Comparison of ENCODE assay signal across 37 cellular contexts in the genomic region with DNA sequence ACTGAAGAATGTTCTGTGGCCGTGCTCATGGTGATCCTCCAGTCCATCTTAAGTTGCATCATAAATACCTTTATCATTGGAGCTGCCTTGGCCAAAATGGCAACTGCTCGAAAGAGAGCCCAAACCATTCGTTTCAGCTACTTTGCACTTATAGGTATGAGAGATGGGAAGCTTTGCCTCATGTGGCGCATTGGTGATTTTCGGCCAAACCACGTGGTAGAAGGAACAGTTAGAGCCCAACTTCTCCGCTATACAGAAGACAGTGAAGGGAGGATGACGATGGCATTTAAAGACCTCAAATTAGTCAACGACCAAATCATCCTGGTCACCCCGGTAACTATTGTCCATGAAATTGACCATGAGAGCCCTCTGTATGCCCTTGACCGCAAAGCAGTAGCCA. TPM values are rescaled to one million over a fixed set of nuclear protein-coding genes. Genes with fewer than 3 reads are reported as not detected.
"Had no signal": no experiment of that assay in that cellular context is flagged by ENCODE, and none has a peak within 500 bp of the region (broad histone marks: within the 10 kb centered on the region; RNA-seq: fewer than 3 reads in every experiment).

No MANE protein-coding gene starts in this region.

- ATAC-seq: activated naive CD4-positive, alpha-beta T cell treated with anti-CD3 and anti-CD28 coated beads, Interleukin-2, amount 50 U/mL, for 72 hours; activated naive CD8-positive, alpha-beta T cell treated with anti-CD3 and anti-CD28 coated beads, Interleukin-2, amount 50 U/mL, for 24 hours; activated T-cell treated with anti-CD3 and anti-CD28 coated beads, Interleukin-2, amount 50 U/mL, for 4 hours; activated T-cell treated with anti-CD3 and anti-CD28 coated beads, Interleukin-2, amount 50 U/mL, for 72 hours; activated T-helper 17 cell treated with anti-CD3 and anti-CD28 coated beads, Interleukin-2, amount 50 U/mL, for 72 hours; body of pancreas had no signal

- FAIRE-seq: astrocyte had no signal

- H3K4me1 ChIP-seq: ascending aorta had no signal

- H3K36me3 ChIP-seq: adrenal gland, ascending aorta, brain microvascular endothelial cell, breast epithelium, cardiac muscle cell had no signal

- H3K4me3 ChIP-seq: adrenal gland, ascending aorta, body of pancreas, breast epithelium, cardiac muscle cell had no signal

- H3K27me3 ChIP-seq: adrenal gland, ascending aorta, body of pancreas, brain microvascular endothelial cell, cardiac muscle cell had no signal

- H3K9me3 ChIP-seq: adrenal gland, ascending aorta, body of pancreas, breast epithelium had no signal

- H3K27ac ChIP-seq: adrenal gland, ascending aorta, body of pancreas, brain microvascular endothelial cell, breast epithelium, cardiac muscle cell had no signal

- DNase-seq: activated effector memory CD4-positive, alpha-beta T cell treated with anti-CD3 and anti-CD28 coated beads, Interleukin-2, amount 50 U/mL, for 16 hours; activated effector memory CD4-positive, alpha-beta T cell treated with Interleukin-2 at 50 U/mL for 16 hours; activated gamma-delta T cell; activated gamma-delta T cell treated with Interleukin-2 at 50 U/mL for 16 hours; activated naive CD4-positive, alpha-beta T cell; activated naive CD4-positive, alpha-beta T cell treated with anti-CD3 and anti-CD28 coated beads for 36 hours; activated naive CD4-positive, alpha-beta T cell treated with anti-CD3 and anti-CD28 coated beads, Interleukin-2, amount 10 ng/mL, durations not matched to agents 7 days and 5 days; activated naive CD4-positive, alpha-beta T cell treated with anti-CD3 and anti-CD28 coated beads, Interleukin-2, amount 50 U/mL, for 16 hours; activated naive CD4-positive, alpha-beta T cell treated with Interleukin-2 at 50 U/mL for 16 hours; activated naive CD8-positive, alpha-beta T cell treated with anti-CD3 and anti-CD28 coated beads for 36 hours; activated naive CD8-positive, alpha-beta T cell treated with anti-CD3 and anti-CD28 coated beads, Interleukin-2, amount 10 ng/mL, durations not matched to agents 7 days and 5 days; activated naive CD8-positive, alpha-beta T cell treated with anti-CD3 and anti-CD28 coated beads, Interleukin-2, amount 50 U/mL, for 24 hours; activated T-cell treated with anti-CD3 and anti-CD28 coated beads, Interleukin-2, amount 50 U/mL, for 1 hour; activated T-cell treated with anti-CD3 and anti-CD28 coated beads, Interleukin-2, amount 50 U/mL, for 24 hours; activated T-cell treated with anti-CD3 and anti-CD28 coated beads, Interleukin-2, amount 50 U/mL, for 4 hours; activated T-cell treated with anti-CD3 and anti-CD28 coated beads, Interleukin-2, amount 50 U/mL, for 48 hours; activated T-cell treated with anti-CD3 and anti-CD28 coated beads, Interleukin-2, amount 50 U/mL, for 72 hours; adrenal gland; amniotic stem cell; amygdala; anterior cingulate cortex; aorta; body of pancreas; brain microvascular endothelial cell; caudate nucleus; central memory CD4-positive, alpha-beta T cell; cerebellar nuclear complex had no signal

RNA-seq across cellular contexts. Expression of gene KCNJ2, which starts 36.8 kb away (rescaled TPM):
- total RNA-seq: activated naive CD4-positive, alpha-beta T cell treated with anti-CD3 and anti-CD28 coated beads for 36 hours; activated naive CD8-positive, alpha-beta T cell treated with anti-CD3 and anti-CD28 coated beads for 36 hours; activated naive CD8-positive, alpha-beta T cell treated with anti-CD3 and anti-CD28 coated beads, Interleukin-2, amount 10 ng/mL, durations not matched to agents 7 days and 5 days; activated T-cell treated with anti-CD3 and anti-CD28 coated beads, Interleukin-2, amount 50 U/mL, for 4 hours; activated T-cell treated with anti-CD3 and anti-CD28 coated beads, Interleukin-2, amount 50 U/mL, for 72 hours; activated T-helper 1 cell treated with anti-CD3 and anti-CD28 coated beads, Interleukin-12 subunit alpha, Interleukin-12 subunit beta, Interleukin-2, Interleukin-4 antibody, amounts not matched to agents 30 ng/mL and 10 ng/mL and 1 ng/mL, durations not matched to agents 14 hours and 24 hours and 36 hours; activated T-helper 17 cell treated with anti-CD3 and anti-CD28 coated beads, Interleukin-2, amount 50 U/mL, for 72 hours had no signal
- polyA plus RNA-seq: cardiac muscle cell had no signal

RNA-seq across cellular contexts. Expression of gene KCNJ16, which starts 57.5 kb away (rescaled TPM):
- total RNA-seq: activated naive CD4-positive, alpha-beta T cell treated with anti-CD3 and anti-CD28 coated beads for 36 hours; activated naive CD4-positive, alpha-beta T cell treated with anti-CD3 and anti-CD28 coated beads, Interleukin-2, amount 50 U/mL, for 72 hours; activated naive CD8-positive, alpha-beta T cell treated with anti-CD3 and anti-CD28 coated beads for 36 hours; activated naive CD8-positive, alpha-beta T cell treated with anti-CD3 and anti-CD28 coated beads, Interleukin-2, amount 10 ng/mL, durations not matched to agents 7 days and 5 days; activated T-cell treated with anti-CD3 and anti-CD28 coated beads, Interleukin-2, amount 50 U/mL, for 4 hours; activated T-cell treated with anti-CD3 and anti-CD28 coated beads, Interleukin-2, amount 50 U/mL, for 72 hours; activated T-helper 1 cell treated with anti-CD3 and anti-CD28 coated beads, Interleukin-12 subunit alpha, Interleukin-12 subunit beta, Interleukin-2, Interleukin-4 antibody, amounts not matched to agents 30 ng/mL and 10 ng/mL and 1 ng/mL, durations not matched to agents 14 hours and 24 hours and 36 hours; activated T-helper 17 cell treated with anti-CD3 and anti-CD28 coated beads, Interleukin-2, amount 50 U/mL, for 72 hours; activated T-helper 2 cell treated with anti-CD3 and anti-CD28 coated beads, Interferon-gamma antibody, Interleukin-2, Interleukin-4, amounts not matched to agents 10 μg/mL and 5 μg/mL and 100 μg/mL, durations not matched to agents 14 hours and 24 hours and 36 hours; ascending aorta; bronchial epithelial cell; cardiac muscle cell; cardiac septum had no signal
- polyA plus RNA-seq: aorta, cardiac muscle cell had no signal
